Comparison of ENCODE assay signal across 18 cellular contexts in genomic region chr7:139131622-139132021, GRCh38. TPM values are rescaled to one million over a fixed set of nuclear protein-coding genes. Genes with fewer than 3 reads are reported as not detected.
A peak's percentile ranks its signal among the peaks of the same experiment; 100 is the strongest.
DNase-seq lines count a peak whose midpoint lies in the region; ATAC-seq, FAIRE-seq and TF ChIP-seq lines count a peak whose summit lies in the region.
"Had no signal": no experiment of that assay in that cellular context is flagged by ENCODE, and none has a peak within 500 bp of the region (broad histone marks: within the 10 kb centered on the region; RNA-seq: fewer than 3 reads in every experiment).

No MANE protein-coding gene starts in this region.

- H3T11ph ChIP-seq in H9 (ENCODE audit: low read length): no peak overlapping the region

- no peaks in the 10 kb centered on the region for H3K36me3 ChIP-seq in IMR-90 (ENCODE audit: control insufficient read depth, insufficient read depth, low read length)
- no peaks in the 10 kb centered on the region for H3K36me3 ChIP-seq in neural progenitor cell
- H3K36me3 ChIP-seq: BLaER1, uterus had no signal

- no peak overlapping the region for H3K23ac ChIP-seq in IMR-90 (ENCODE audit: low read depth, low read length)
- no peak overlapping the region for H3K23ac ChIP-seq in H9 (ENCODE audit: insufficient read length, low read depth, low read length)

- intact Hi-C loops in IMR-90 (cut with micrococcal nuclease): loop anchor here (2.0 to 5.0 kb wide), 2 partner anchors 57 to 101 kb away; partner anchors contain the start of gene UBN2

- H4K20me1 ChIP-seq in IMR-90 (ENCODE audit: insufficient read depth, low read length): no peaks in the 10 kb centered on the region
- no peaks in the 10 kb centered on the region for H4K20me1 ChIP-seq in neural progenitor cell (ENCODE audit: low read depth)
- H4K20me1 ChIP-seq in H9 (ENCODE audit: control insufficient read depth, insufficient read depth, insufficient read length): no peaks in the 10 kb centered on the region
- H4K20me1 ChIP-seq: BLaER1 had no signal

- H3K27ac Mint-ChIP-seq in T-helper 2 cell treated with Interferon-gamma antibody and Interleukin-4, amounts not matched to agents 5 μg/mL and 100 μg/mL, for 36 hours: no peak overlapping the region
- no peak overlapping the region for H3K27ac Mint-ChIP-seq in neural progenitor cell
- no peak overlapping the region for H3K27ac Mint-ChIP-seq in H9
- H3K27ac Mint-ChIP-seq: activated CD4-positive, alpha-beta T cell treated with anti-CD3 and anti-CD28 coated beads for 36 hours had no signal

- ATAC-seq in IMR-90 (ENCODE audit: low read depth) (no peak), HG03039 (IDR thresholded peaks at IDR 0.05; ENCODE audit: unreplicated experiment) (no peak)
- ATAC-seq: activated CD4-positive, alpha-beta T cell treated with anti-CD3 and anti-CD28 coated beads for 36 hours; activated T-cell treated with anti-CD3 and anti-CD28 coated beads, Interleukin-2, amount 50 U/mL, for 4 hours; naive thymus-derived CD8-positive, alpha-beta T cell; stimulated activated naive B cell treated with anti-CD40 and anti-IgM and Interleukin-4, amounts not matched to agents 10 μg/mL and 1 μg/mL and 100 μg/mL, for 72 hours had no signal

- no peak overlapping the region for H3K4me2 ChIP-seq in IMR-90 (ENCODE audit: low read depth, low read length)
- H3K4me2 ChIP-seq in neural progenitor cell: no peak overlapping the region
- H3K4me2 ChIP-seq in H9 (ENCODE audit: insufficient read depth, insufficient read length, low read length): no peak overlapping the region
- H3K4me2 ChIP-seq: BLaER1 had no signal

- H3K27ac ChIP-seq in IMR-90 (ENCODE audit: insufficient read depth, low read length): no peak overlapping the region
- H3K27ac ChIP-seq in neural progenitor cell: no peak overlapping the region
- no peak overlapping the region for H3K27ac ChIP-seq in H9 (ENCODE audit: insufficient read length, low read depth, low read length)
- H3K27ac ChIP-seq: BLaER1, uterus had no signal

- no peak for TF ChIP-seq CTCF in IMR-90 (conservative IDR thresholded peaks at IDR 0.05; ENCODE audit: low read depth, low read length)
- TF ChIP-seq CTCF in neural progenitor cell (IDR thresholded peaks at IDR 0.05): no peak
- TF ChIP-seq CTCF in H9 (conservative IDR thresholded peaks at IDR 0.05): no peak

- POLR2A ChIA-PET in IMR-90 (lab: Charles Lee; ENCODE audit: unreplicated experiment): no interaction called here

- H3K9me3 ChIP-seq in IMR-90 (ENCODE audit: control insufficient read depth, insufficient read depth, low read length) (no peaks in the 10 kb centered on the region), neural progenitor cell (ENCODE audit: low read depth) (no peaks in the 10 kb centered on the region), H9 (ENCODE audit: control insufficient read depth, low read depth, low read length) (no peaks in the 10 kb centered on the region)
- H3K9me3 ChIP-seq: BLaER1, uterus had no signal

- no peak overlapping the region for H2BK20ac ChIP-seq in IMR-90 (ENCODE audit: low read depth, low read length)
- H2BK20ac ChIP-seq in H9 (ENCODE audit: low read depth, low read length, poor library complexity, severe bottlenecking): no peak overlapping the region

- H3F3A ChIP-seq in neural progenitor cell (ENCODE audit: low read depth): no peaks in the 10 kb centered on the region

- H3K4me1 Mint-ChIP-seq in T-helper 2 cell treated with Interferon-gamma antibody and Interleukin-4, amounts not matched to agents 5 μg/mL and 100 μg/mL, for 36 hours (ENCODE audit: low read depth): peaks cover 28% of the 10 kb centered on the region
- H3K4me1 Mint-ChIP-seq in neural progenitor cell: peaks cover 11% of the 10 kb centered on the region
- peaks cover 10 to 14% of the 10 kb centered on the region in 2 experiments for H3K4me1 Mint-ChIP-seq in H9

- no peak overlapping the region for H2BK12ac ChIP-seq in H9 (ENCODE audit: insufficient read length, low read depth, low read length)

- DNase-seq in GM12891 (ENCODE audit: insufficient read length, low spot score) (no peak), IMR-90 (no peak), neural progenitor cell (ENCODE audit: low spot score) (no peak), T1000 (lab: John Stamatoyannopoulos, UW) (no peak), H9 (no peak), SW480 (ENCODE audit: low spot score) (no peak)
- no peak for DNase-seq in T-helper 2 cell treated with Interferon-gamma antibody and Interleukin-4, amounts not matched to agents 5 μg/mL and 100 μg/mL, for 36 hours (ENCODE audit: low spot score)
- DNase-seq: activated CD4-positive, alpha-beta T cell treated with anti-CD3 and anti-CD28 coated beads for 36 hours; activated T-cell treated with anti-CD3 and anti-CD28 coated beads, Interleukin-2, amount 50 U/mL, for 4 hours; amygdala; erythroblast; naive thymus-derived CD8-positive, alpha-beta T cell; stimulated activated CD4-positive, alpha-beta T cell treated with anti-CD3 and anti-CD28 coated beads, Interleukin-4, amount 100 ng/mL, for 4 hours; stimulated activated naive B cell treated with anti-CD40 and anti-IgM and Interleukin-4, amounts not matched to agents 10 μg/mL and 1 μg/mL and 100 μg/mL, for 72 hours; uterus had no signal

- BruUV-seq in IMR-90 (replicated peaks; lab: Mats Ljungman, UMichigan): no TSS peak

- no peak overlapping the region for H4K5ac ChIP-seq in IMR-90 (ENCODE audit: low read depth, low read length)
- no peak overlapping the region for H4K5ac ChIP-seq in H9 (ENCODE audit: insufficient read length, low read depth, low read length)

- H4K8ac ChIP-seq in IMR-90 (ENCODE audit: low read depth in 2 of 2, low read length in 2 of 2) (no peak overlapping the region), H9 (replicated peaks; ENCODE audit: insufficient read length, low read depth, low read length) (no peak overlapping the region)

- H3K27me3 ChIP-seq in IMR-90 (ENCODE audit: control insufficient read depth, insufficient read depth, low read length) (peaks cover 2% of the 10 kb centered on the region), neural progenitor cell (peaks cover 39% of the 10 kb centered on the region), H9 (ENCODE audit: insufficient read depth, low read length) (no peaks in the 10 kb centered on the region)
- H3K27me3 ChIP-seq: BLaER1, uterus had no signal

- in situ Hi-C loops in IMR-90 (cut with MboI; ENCODE audit: low sequenced_read_pairs): no loop called here

- H3K9ac ChIP-seq in IMR-90 (ENCODE audit: low read depth, low read length) (no peak overlapping the region), neural progenitor cell (no peak overlapping the region), H9 (ENCODE audit: extremely low read depth, insufficient read length, low read length) (no peak overlapping the region)
- H3K9ac ChIP-seq: BLaER1 had no signal

- TF ChIP-seq POLR2A in GM12891 (IDR thresholded peaks at IDR 0.05; ENCODE audit: low read depth, low read length): no peak
- no peak for TF ChIP-seq POLR2A in IMR-90 (IDR thresholded peaks at IDR 0.05; ENCODE audit: low read depth, low read length)

- H3K9me1 ChIP-seq in IMR-90 (ENCODE audit: insufficient read depth, low read length): no peaks in the 10 kb centered on the region

- H3K36me3 Mint-ChIP-seq in T-helper 2 cell treated with Interferon-gamma antibody and Interleukin-4, amounts not matched to agents 5 μg/mL and 100 μg/mL, for 36 hours (ENCODE audit: low read depth): no peaks in the 10 kb centered on the region
- H3K36me3 Mint-ChIP-seq in neural progenitor cell (peaks cover 1% of the 10 kb centered on the region), H9 (ENCODE audit: insufficient read depth in 1 of 3, low read depth in 3 of 3) (no peaks in the 10 kb centered on the region)

- H3K79me2 ChIP-seq in neural progenitor cell (ENCODE audit: low read depth) (no peaks in the 10 kb centered on the region), H9 (ENCODE audit: insufficient read depth, low read length) (no peaks in the 10 kb centered on the region)

- H2AK5ac ChIP-seq in IMR-90 (ENCODE audit: low read depth, low read length) (no peak overlapping the region), H9 (ENCODE audit: insufficient read length, low read length) (no peak overlapping the region)

- no peak overlapping the region for H3K14ac ChIP-seq in IMR-90 (replicated peaks; ENCODE audit: low read depth, low read length)
- no peak overlapping the region for H3K14ac ChIP-seq in H9 (ENCODE audit: insufficient read depth, low read length)

- H3K4me3 Mint-ChIP-seq in T-helper 2 cell treated with Interferon-gamma antibody and Interleukin-4, amounts not matched to agents 5 μg/mL and 100 μg/mL, for 36 hours: peak overlapping the region; percentile 0
- H3K4me3 Mint-ChIP-seq in neural progenitor cell (no peak overlapping the region), H9 (no peak overlapping the region)
- H3K4me3 Mint-ChIP-seq: activated CD4-positive, alpha-beta T cell treated with anti-CD3 and anti-CD28 coated beads for 36 hours; stimulated activated naive B cell treated with anti-CD40 and anti-IgM and Interleukin-4, amounts not matched to agents 10 μg/mL and 1 μg/mL and 100 μg/mL, for 72 hours had no signal

- H2BK5ac ChIP-seq in IMR-90 (ENCODE audit: low read depth, low read length, poor library complexity, severe bottlenecking) (no peak overlapping the region), H9 (ENCODE audit: insufficient read length, low read length) (no peak overlapping the region)

- H3K18ac ChIP-seq in IMR-90 (ENCODE audit: low read depth, low read length) (no peak overlapping the region), H9 (ENCODE audit: insufficient read length, low read depth, low read length) (no peak overlapping the region)

- H4K91ac ChIP-seq in IMR-90 (ENCODE audit: insufficient read depth, low read depth, low read length) (no peak overlapping the region), H9 (ENCODE audit: insufficient read length, low read depth, low read length) (no peak overlapping the region)

- H2BK15ac ChIP-seq in IMR-90 (ENCODE audit: low read depth, low read length) (no peak overlapping the region), H9 (ENCODE audit: low read depth, low read length) (no peak overlapping the region)

- no peak overlapping the region for H2AK9ac ChIP-seq in IMR-90 (replicated peaks; ENCODE audit: low read depth, low read length, poor library complexity)

- no peak for TF ChIP-seq RAD21 in IMR-90 (IDR thresholded peaks at IDR 0.05; ENCODE audit: low read length)

- no peak for FAIRE-seq in GM12891 (lab: Jason Lieb, UNC)
- FAIRE-seq: colon had no signal

- H3K4me3 ChIP-seq in IMR-90 (ENCODE audit: insufficient read depth, low read depth, low read length): no peak overlapping the region
- H3K4me3 ChIP-seq in neural progenitor cell: no peak overlapping the region
- H3K4me3 ChIP-seq: BLaER1, uterus had no signal

- H2BK120ac ChIP-seq in IMR-90 (ENCODE audit: low read depth, low read length) (no peak overlapping the region), H9 (ENCODE audit: low read depth, low read length, poor library complexity, severe bottlenecking) (no peak overlapping the region)

- H3K23me2 ChIP-seq in H9 (ENCODE audit: insufficient read length, low read depth, low read length, poor library complexity, severe bottlenecking): peaks cover 8% of the 10 kb centered on the region

- no CpG with 5 or more reads among the region's 2 CpGs for WGBS in IMR-90 (ENCODE audit: extremely low coverage in 2 of 2, insufficient read length in 1 of 2), 2 experiments
- no CpG with 5 or more reads among the region's 2 CpGs for WGBS in H9 (ENCODE audit: extremely low coverage, insufficient read length, low lambda C conversion rate)

- H3K9me3 Mint-ChIP-seq in T-helper 2 cell treated with Interferon-gamma antibody and Interleukin-4, amounts not matched to agents 5 μg/mL and 100 μg/mL, for 36 hours: no peaks in the 10 kb centered on the region
- no peaks in the 10 kb centered on the region for H3K9me3 Mint-ChIP-seq in neural progenitor cell
- H3K9me3 Mint-ChIP-seq in H9: no peaks in the 10 kb centered on the region
- H3K9me3 Mint-ChIP-seq: activated T-cell treated with anti-CD3 and anti-CD28 coated beads, Interleukin-2, amount 50 U/mL, for 4 hours; naive thymus-derived CD8-positive, alpha-beta T cell; stimulated activated naive B cell treated with anti-CD40 and anti-IgM and Interleukin-4, amounts not matched to agents 10 μg/mL and 1 μg/mL and 100 μg/mL, for 72 hours had no signal

- dilution Hi-C loops in IMR-90 (cut with HindIII; ENCODE audit: low sequenced_read_pairs, unreplicated experiment): no loop called here

- no peak overlapping the region for H3K56ac ChIP-seq in IMR-90 (ENCODE audit: extremely low read depth, insufficient read depth, low read length)
- no peak overlapping the region for H3K56ac ChIP-seq in H9 (ENCODE audit: insufficient read length, low read depth, low read length)

- H3K4me1 ChIP-seq in IMR-90 (ENCODE audit: control insufficient read depth, insufficient read depth, low read length): no peaks in the 10 kb centered on the region
- H3K4me1 ChIP-seq in neural progenitor cell: peaks cover 5% of the 10 kb centered on the region
- no peaks in the 10 kb centered on the region; the same call in 1 of the 2 replicates for H3K4me1 ChIP-seq in H9 (ENCODE audit: insufficient read depth, low read length)

- H3K27me3 Mint-ChIP-seq in T-helper 2 cell treated with Interferon-gamma antibody and Interleukin-4, amounts not matched to agents 5 μg/mL and 100 μg/mL, for 36 hours (ENCODE audit: low read depth): peaks cover 5% of the 10 kb centered on the region
- H3K27me3 Mint-ChIP-seq in neural progenitor cell (ENCODE audit: insufficient read depth, low read depth): peaks cover 2% of the 10 kb centered on the region
- peaks cover 24% of the 10 kb centered on the region for H3K27me3 Mint-ChIP-seq in H9 (ENCODE audit: low read depth)
- H3K27me3 Mint-ChIP-seq: activated CD4-positive, alpha-beta T cell treated with anti-CD3 and anti-CD28 coated beads for 36 hours; naive thymus-derived CD8-positive, alpha-beta T cell; stimulated activated naive B cell treated with anti-CD40 and anti-IgM and Interleukin-4, amounts not matched to agents 10 μg/mL and 1 μg/mL and 100 μg/mL, for 72 hours had no signal

- H3K79me1 ChIP-seq in IMR-90 (ENCODE audit: low read depth in 1 of 2, low read length in 2 of 2) (peaks cover 0 to 5% of the 10 kb centered on the region in 2 experiments; a peak in 1 of 4 replicates), H9 (ENCODE audit: insufficient read depth, low read depth, low read length, poor library complexity, severe bottlenecking) (no peaks in the 10 kb centered on the region)

- H3K4ac ChIP-seq in IMR-90 (ENCODE audit: low read depth, low read length) (no peak overlapping the region), H9 (ENCODE audit: low read depth, low read length) (no peak overlapping the region)

- H2AFZ ChIP-seq in IMR-90 (replicated peaks; ENCODE audit: low read length, poor library complexity): no peak overlapping the region
- H2AFZ ChIP-seq in neural progenitor cell (replicated peaks): peak overlapping the region; percentile 97
- H2AFZ ChIP-seq in H9 (ENCODE audit: low read length): no peak overlapping the region

- CTCF ChIA-PET in IMR-90 (lab: Yijun Ruan, JAX): no interaction called here

RNA-seq across cellular contexts. Expression of gene ZC3HAV1, which starts 22.1 kb away (rescaled TPM):
- polyA plus RNA-seq in GM12891 (2012; ENCODE audit: low read depth, missing spikeins): 20.3 TPM
- 20.6 and 22.4 TPM in 2 replicates for total RNA-seq in IMR-90 (2012; rRNA removed)
- 9.6 and 9.9 TPM in 2 replicates for polyA plus RNA-seq in IMR-90 (2012; rRNA removed)
- polyA plus RNA-seq in IMR-90 (2012; cell fraction: cytosol; rRNA removed): 4.3 and 5.7 TPM in 2 replicates
- 3.0 and 6.1 TPM in 2 replicates for polyA plus RNA-seq in IMR-90 (2012; cell fraction: nucleus; rRNA removed; ENCODE audit: low replicate concordance)
- 9.7 and 11.0 TPM in 2 replicates for total RNA-seq in neural progenitor cell (ENCODE audit: low replicate concordance)
- 32.2 and 32.8 TPM in 2 replicates for total RNA-seq in H9 (2021)
